Comparison of ENCODE assay signal across 27 cellular contexts in genomic region chr1:83573776-83574175, GRCh38.
"Had no signal": no experiment of that assay in that cellular context is flagged by ENCODE, and none has a peak within 500 bp of the region (broad histone marks: within the 10 kb centered on the region; RNA-seq: fewer than 3 reads in every experiment).

No MANE protein-coding gene starts in this region.

- H3K9me3 ChIP-seq: esophagus squamous epithelium, gastrocnemius medialis, lower lobe of right lung, mucosa of descending colon had no signal

- H3K27ac Mint-ChIP-seq: mesothelial cell of epicardium had no signal

- H3K27ac ChIP-seq: coronary artery, dorsolateral prefrontal cortex, epithelial cell of prostate, esophagus squamous epithelium, gastrocnemius medialis, heart right ventricle, left ventricle myocardium inferior, lower lobe of right lung had no signal

- H3K4me3 ChIP-seq: coronary artery, dorsolateral prefrontal cortex, esophagus squamous epithelium, gastrocnemius medialis, heart right ventricle, left ventricle myocardium inferior, lower lobe of right lung, mucosa of descending colon had no signal

- H3K4me1 ChIP-seq: esophagus squamous epithelium, gastrocnemius medialis, heart right ventricle, left ventricle myocardium inferior, lower lobe of right lung had no signal

- H3K27me3 ChIP-seq: dorsolateral prefrontal cortex, esophagus squamous epithelium, gastrocnemius medialis, heart right ventricle had no signal

- DNase-seq: dermis blood vessel endothelial cell; dorsolateral prefrontal cortex; effector CD4-positive, alpha-beta T cell; effector memory CD4-positive, alpha-beta T cell; erythroblast; esophagus squamous epithelium; foreskin fibroblast; foreskin melanocyte; gastrocnemius medialis; glutamatergic neuron; head of caudate nucleus; heart right ventricle; hippocampal formation; left colon; left ventricle myocardium inferior; lower lobe of right lung; mesenchymal stem cell; mucosa of descending colon had no signal

- H3K4me3 Mint-ChIP-seq: mesothelial cell of epicardium had no signal

- ATAC-seq: esophagus mucosa, gastrocnemius medialis, heart right ventricle, left colon, left lobe of liver, lower lobe of right lung, mucosa of descending colon had no signal

- H3K36me3 Mint-ChIP-seq: mesothelial cell of epicardium had no signal

- FAIRE-seq: colon, endometrium, islet of Langerhans, keratinocyte had no signal

- H3K36me3 ChIP-seq: esophagus squamous epithelium, gastrocnemius medialis, heart right ventricle, left ventricle myocardium inferior, lower lobe of right lung had no signal
